ENCODE assay signal across 1 cellular context in the genomic region with DNA sequence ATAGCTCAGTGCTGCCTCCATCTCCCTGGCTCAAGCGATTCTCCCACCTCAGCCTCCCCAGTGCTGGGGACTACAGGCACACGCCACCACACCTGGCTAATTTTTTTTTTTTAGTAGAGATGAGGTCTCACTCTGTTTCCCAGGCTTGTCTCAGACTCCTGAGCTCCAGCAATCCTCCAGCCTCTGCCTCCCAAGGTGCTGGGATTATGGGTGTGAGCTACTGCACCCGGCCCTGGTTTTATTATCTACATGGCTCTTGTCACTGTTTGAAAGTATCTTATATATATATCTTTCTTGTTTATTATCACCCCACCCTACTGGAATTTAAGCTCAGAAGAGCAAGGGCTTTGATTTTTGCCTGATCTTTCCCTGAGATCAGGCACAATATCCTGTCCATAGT.
TF ChIP-seq lines count a peak whose summit lies in the region.

No MANE protein-coding gene starts in this region.

TF ChIP-seq in WTC11, 78 proteins besides CTCF, POLR2A, EP300 and RAD21 (continued from another document):
- TF ChIP-seq, protein P1, sequence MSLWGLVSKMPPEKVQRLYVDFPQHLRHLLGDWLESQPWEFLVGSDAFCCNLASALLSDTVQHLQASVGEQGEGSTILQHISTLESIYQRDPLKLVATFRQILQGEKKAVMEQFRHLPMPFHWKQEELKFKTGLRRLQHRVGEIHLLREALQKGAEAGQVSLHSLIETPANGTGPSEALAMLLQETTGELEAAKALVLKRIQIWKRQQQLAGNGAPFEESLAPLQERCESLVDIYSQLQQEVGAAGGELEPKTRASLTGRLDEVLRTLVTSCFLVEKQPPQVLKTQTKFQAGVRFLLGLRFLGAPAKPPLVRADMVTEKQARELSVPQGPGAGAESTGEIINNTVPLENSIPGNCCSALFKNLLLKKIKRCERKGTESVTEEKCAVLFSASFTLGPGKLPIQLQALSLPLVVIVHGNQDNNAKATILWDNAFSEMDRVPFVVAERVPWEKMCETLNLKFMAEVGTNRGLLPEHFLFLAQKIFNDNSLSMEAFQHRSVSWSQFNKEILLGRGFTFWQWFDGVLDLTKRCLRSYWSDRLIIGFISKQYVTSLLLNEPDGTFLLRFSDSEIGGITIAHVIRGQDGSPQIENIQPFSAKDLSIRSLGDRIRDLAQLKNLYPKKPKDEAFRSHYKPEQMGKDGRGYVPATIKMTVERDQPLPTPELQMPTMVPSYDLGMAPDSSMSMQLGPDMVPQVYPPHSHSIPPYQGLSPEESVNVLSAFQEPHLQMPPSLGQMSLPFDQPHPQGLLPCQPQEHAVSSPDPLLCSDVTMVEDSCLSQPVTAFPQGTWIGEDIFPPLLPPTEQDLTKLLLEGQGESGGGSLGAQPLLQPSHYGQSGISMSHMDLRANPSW (CRISPR knock-in tag; conservative IDR thresholded peaks at IDR 0.05; ENCODE audit: low read depth), result no peak
- TF ChIP-seq ZNF219 (CRISPR knock-in tag; IDR thresholded peaks at IDR 0.05; ENCODE audit: borderline replicate concordance), result no peak
- TF ChIP-seq GTF2I (CRISPR knock-in tag; conservative IDR thresholded peaks at IDR 0.05), result no peak
- TF ChIP-seq, protein P2, sequence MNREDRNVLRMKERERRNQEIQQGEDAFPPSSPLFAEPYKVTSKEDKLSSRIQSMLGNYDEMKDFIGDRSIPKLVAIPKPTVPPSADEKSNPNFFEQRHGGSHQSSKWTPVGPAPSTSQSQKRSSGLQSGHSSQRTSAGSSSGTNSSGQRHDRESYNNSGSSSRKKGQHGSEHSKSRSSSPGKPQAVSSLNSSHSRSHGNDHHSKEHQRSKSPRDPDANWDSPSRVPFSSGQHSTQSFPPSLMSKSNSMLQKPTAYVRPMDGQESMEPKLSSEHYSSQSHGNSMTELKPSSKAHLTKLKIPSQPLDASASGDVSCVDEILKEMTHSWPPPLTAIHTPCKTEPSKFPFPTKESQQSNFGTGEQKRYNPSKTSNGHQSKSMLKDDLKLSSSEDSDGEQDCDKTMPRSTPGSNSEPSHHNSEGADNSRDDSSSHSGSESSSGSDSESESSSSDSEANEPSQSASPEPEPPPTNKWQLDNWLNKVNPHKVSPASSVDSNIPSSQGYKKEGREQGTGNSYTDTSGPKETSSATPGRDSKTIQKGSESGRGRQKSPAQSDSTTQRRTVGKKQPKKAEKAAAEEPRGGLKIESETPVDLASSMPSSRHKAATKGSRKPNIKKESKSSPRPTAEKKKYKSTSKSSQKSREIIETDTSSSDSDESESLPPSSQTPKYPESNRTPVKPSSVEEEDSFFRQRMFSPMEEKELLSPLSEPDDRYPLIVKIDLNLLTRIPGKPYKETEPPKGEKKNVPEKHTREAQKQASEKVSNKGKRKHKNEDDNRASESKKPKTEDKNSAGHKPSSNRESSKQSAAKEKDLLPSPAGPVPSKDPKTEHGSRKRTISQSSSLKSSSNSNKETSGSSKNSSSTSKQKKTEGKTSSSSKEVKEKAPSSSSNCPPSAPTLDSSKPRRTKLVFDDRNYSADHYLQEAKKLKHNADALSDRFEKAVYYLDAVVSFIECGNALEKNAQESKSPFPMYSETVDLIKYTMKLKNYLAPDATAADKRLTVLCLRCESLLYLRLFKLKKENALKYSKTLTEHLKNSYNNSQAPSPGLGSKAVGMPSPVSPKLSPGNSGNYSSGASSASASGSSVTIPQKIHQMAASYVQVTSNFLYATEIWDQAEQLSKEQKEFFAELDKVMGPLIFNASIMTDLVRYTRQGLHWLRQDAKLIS (CRISPR knock-in tag; IDR thresholded peaks at IDR 0.05; ENCODE audit: borderline replicate concordance), result no peak
